9 cellular contexts compared by ENCODE assay signal in the genomic region with DNA sequence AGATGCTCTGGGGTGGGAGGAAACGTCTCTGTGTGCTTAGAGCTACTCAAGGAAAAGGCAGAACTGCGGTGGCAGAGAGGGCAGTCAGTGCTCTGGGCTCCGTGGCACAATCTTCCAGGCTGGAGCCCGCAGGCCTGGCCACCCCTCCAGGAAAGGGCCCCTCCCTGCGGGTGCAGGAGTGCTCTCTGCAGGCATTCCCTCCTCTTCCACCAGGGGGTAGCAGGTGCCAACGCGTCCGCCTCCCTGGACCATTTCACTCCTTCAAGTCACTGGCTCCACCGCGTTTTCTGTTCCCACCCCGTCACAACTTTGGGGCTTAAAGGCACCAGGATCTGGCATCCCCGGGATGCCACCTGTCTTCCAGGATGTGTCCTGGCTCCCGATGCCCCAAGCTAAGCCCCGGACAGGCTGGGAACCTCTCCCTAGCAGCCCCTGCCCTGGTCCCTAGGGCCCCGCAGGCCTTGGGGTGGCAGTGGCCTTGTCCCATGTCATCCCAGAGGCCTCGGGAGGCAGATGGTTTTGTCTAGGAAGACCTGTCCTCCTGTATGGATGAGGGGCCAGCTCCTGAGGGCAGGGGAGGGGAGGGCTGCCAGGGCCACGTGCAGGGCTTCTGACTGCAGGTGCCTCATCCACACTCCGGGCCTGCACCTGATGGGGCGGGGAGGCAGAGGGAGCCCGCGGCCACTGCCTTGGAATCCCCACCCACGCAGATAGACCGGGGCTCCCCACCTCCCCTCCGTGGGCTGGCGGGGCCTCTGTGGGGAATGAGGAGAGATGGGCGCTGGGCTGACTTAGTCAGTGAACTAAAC. TPM values are rescaled to one million over a fixed set of nuclear protein-coding genes. Genes with fewer than 3 reads are reported as not detected.
DNase-seq lines count a peak whose midpoint lies in the region; ATAC-seq and TF ChIP-seq lines count a peak whose summit lies in the region.
"Had no signal": no experiment of that assay in that cellular context is flagged by ENCODE, and none has a peak within 500 bp of the region (broad histone marks: within the 10 kb centered on the region; RNA-seq: fewer than 3 reads in every experiment).

No MANE protein-coding gene starts in this region.

- peak; percentile 44 to 67 for DNase-seq in SHP77 (lab: John Stamatoyannopoulos, UW)
- DNase-seq in SHP77 treated with DMSO at 0.1 percent for 48 hours (lab: John Stamatoyannopoulos, UW), result no peak
- peak; percentile 4 for DNase-seq in NCI-H2171 treated with DMSO at 0.1 percent for 48 hours (lab: John Stamatoyannopoulos, UW)
- no peak for DNase-seq in epithelial cell of proximal tubule (ENCODE audit: low read depth)
- peak; percentile 39 for DNase-seq in stimulated activated CD8-positive, alpha-beta memory T cell treated with anti-CD3 and anti-CD28 coated beads, Interleukin-4, amount 100 ng/mL, for 48 hours
- DNase-seq: activated B cell treated with CpG ODN at 0.5 μM for 24 hours had no signal

- no peak for ATAC-seq in HG03139 (IDR thresholded peaks at IDR 0.05; ENCODE audit: unreplicated experiment)
- ATAC-seq in GM18498 (IDR thresholded peaks at IDR 0.05; ENCODE audit: unreplicated experiment), result no peak
- ATAC-seq in GM18873 (IDR thresholded peaks at IDR 0.05; ENCODE audit: low FRiP score, unreplicated experiment), result no peak

- no peak overlapping the region for H3K4me3 ChIP-seq in epithelial cell of proximal tubule (ENCODE audit: low read depth, low read length)

- peak; percentile 80 for TF ChIP-seq CTCF in epithelial cell of proximal tubule (conservative IDR thresholded peaks at IDR 0.05; ENCODE audit: low read depth, low read length)

RNA-seq across cellular contexts. Expression of a gene that starts 26.4 kb away (rescaled TPM):
- total RNA-seq in epithelial cell of proximal tubule, result 3.9 and 10.4 TPM in 2 replicates
- total RNA-seq: activated B cell treated with CpG ODN at 0.5 μM for 24 hours had no signal

RNA-seq across cellular contexts. Expression of a gene that starts 49.3 kb away (rescaled TPM):
- 5.1 and 7.5 TPM in 2 replicates for total RNA-seq in epithelial cell of proximal tubule

Comparison
In these comparisons a context has a peak if more than half of its experiments do, and no peak if none do; other contexts are left out.
1. DNase-seq: peak in SHP77 (2 of 2), NCI-H2171 treated with DMSO at 0.1 percent for 48 hours (single experiment) and stimulated activated CD8-positive, alpha-beta memory T cell treated with anti-CD3 and anti-CD28 coated beads, Interleukin-4, amount 100 ng/mL, for 48 hours (single experiment); none in SHP77 treated with DMSO at 0.1 percent for 48 hours (single experiment) and epithelial cell of proximal tubule (single experiment).